21 cellular contexts compared by ENCODE assay signal in genomic region chr13:67078062-67078461, GRCh38.
DNase-seq lines count a peak whose midpoint lies in the region; ATAC-seq and TF ChIP-seq lines count a peak whose summit lies in the region.
"Had no signal": no experiment of that assay in that cellular context is flagged by ENCODE, and none has a peak within 500 bp of the region (broad histone marks: within the 10 kb centered on the region; RNA-seq: fewer than 3 reads in every experiment).

No MANE protein-coding gene starts in this region.

- H3K79me2 ChIP-seq in GM23338 (replicated peaks; ENCODE audit: insufficient read depth) (no peaks in the 10 kb centered on the region), OCI-LY7 (ENCODE audit: insufficient read depth, low read depth, low read length) (no peaks in the 10 kb centered on the region)

- 91 to 100% methylated on average over 5 of the region's 5 CpGs for WGBS in endodermal cell (ENCODE audit: insufficient coverage in 1 of 2, insufficient read length in 1 of 2), 2 experiments
- 87% methylated on average over 5 of the region's 5 CpGs for WGBS in mesenchymal stem cell

- no peaks in the 10 kb centered on the region for H3F3A ChIP-seq in GM23338 (replicated peaks; ENCODE audit: low read depth)

- H3K9me3 Mint-ChIP-seq in GM23338 (no peaks in the 10 kb centered on the region), endodermal cell (no peaks in the 10 kb centered on the region)

- TF ChIP-seq CTCF in GM23338 (conservative IDR thresholded peaks at IDR 0.05; ENCODE audit: low read depth in 2 of 2), result peak; percentile 9 to 44; a peak in 2 of 4 replicates
- TF ChIP-seq CTCF in OCI-LY7 (conservative IDR thresholded peaks at IDR 0.05; ENCODE audit: low read length), result 0 out of 2 replicates have a peak, but pooled peaks have one; percentile 14
- TF ChIP-seq CTCF in endodermal cell (conservative IDR thresholded peaks at IDR 0.05), result peak; percentile 22

- no peaks in the 10 kb centered on the region for H3K9me2 ChIP-seq in GM23338 (ENCODE audit: insufficient read depth)
- H3K9me2 ChIP-seq in OCI-LY7 (ENCODE audit: insufficient read depth, low read length), result no peaks in the 10 kb centered on the region

- H3K27ac ChIP-seq in GM23338 (ENCODE audit: low read depth), result no peak overlapping the region
- H3K27ac ChIP-seq in OCI-LY7 (ENCODE audit: low read depth, low read length, poor library complexity, severe bottlenecking), result no peak overlapping the region
- no peak overlapping the region for H3K27ac ChIP-seq in endodermal cell (ENCODE audit: low read depth, low read length)
- no peak overlapping the region for H3K27ac ChIP-seq in mesenchymal stem cell (ENCODE audit: low read length, poor library complexity, severe bottlenecking)
- H3K27ac ChIP-seq in caudate nucleus (ENCODE audit: low read depth, low read length), result no peak overlapping the region
- H3K27ac ChIP-seq: A549; BLaER1 treated with 17β-estradiol and CSF1 and Interleukin-3, amounts not matched to agents 10 nM and 100 nM had no signal

- H3K27me3 ChIP-seq in GM23338 (ENCODE audit: insufficient read depth), result no peaks in the 10 kb centered on the region
- H3K27me3 ChIP-seq in endodermal cell (ENCODE audit: control insufficient read depth, insufficient read depth, low read length, poor library complexity, severe bottlenecking), result no peaks in the 10 kb centered on the region
- H3K27me3 ChIP-seq in mesenchymal stem cell (ENCODE audit: control insufficient read depth in 1 of 2, insufficient read depth in 1 of 2, low read length in 2 of 2), result no peaks in the 10 kb centered on the region
- H3K27me3 ChIP-seq: BE2C; BLaER1 treated with 17β-estradiol and CSF1 and Interleukin-3, amounts not matched to agents 10 nM and 100 nM had no signal

- H3K36me3 Mint-ChIP-seq in GM23338 (ENCODE audit: low read depth) (no peaks in the 10 kb centered on the region), endodermal cell (ENCODE audit: low read depth) (no peaks in the 10 kb centered on the region)
- H3K36me3 Mint-ChIP-seq: CD4-positive, alpha-beta memory T cell had no signal

- no peak overlapping the region for H3K23ac ChIP-seq in mesenchymal stem cell (ENCODE audit: low read length in 2 of 2)

- H3K4me2 ChIP-seq in GM23338, result no peak overlapping the region
- no peak overlapping the region for H3K4me2 ChIP-seq in OCI-LY7 (ENCODE audit: low read length)
- H3K4me2 ChIP-seq in mesenchymal stem cell (ENCODE audit: low read length, poor library complexity, severe bottlenecking), result no peak overlapping the region
- H3K4me2 ChIP-seq: A549 had no signal

- no peak overlapping the region for H4K91ac ChIP-seq in mesenchymal stem cell (ENCODE audit: low read length)

- H3K27me3 Mint-ChIP-seq in GM23338 (ENCODE audit: insufficient read depth, low read depth, poor library complexity) (no peaks in the 10 kb centered on the region), endodermal cell (ENCODE audit: insufficient read depth) (no peaks in the 10 kb centered on the region)
- H3K27me3 Mint-ChIP-seq: CD4-positive, alpha-beta memory T cell had no signal

- H3K4me3 Mint-ChIP-seq in GM23338 (no peak overlapping the region), endodermal cell (no peak overlapping the region)
- H3K4me3 Mint-ChIP-seq: CD4-positive, alpha-beta memory T cell had no signal

- H3K14ac ChIP-seq in mesenchymal stem cell (ENCODE audit: low read length in 2 of 2), result no peak overlapping the region

- POLR2A ChIA-PET in OCI-LY7 (lab: Charles Lee), result interaction anchor here (0.8 to 0.9 kb wide), 3 partner anchors 36 to 383 kb away, joined by 4 to 5 read pairs (median 4); no protein-coding TSS in a partner anchor

- H2BK12ac ChIP-seq in mesenchymal stem cell (ENCODE audit: low read length in 2 of 2), result no peak overlapping the region

- H3K18ac ChIP-seq in mesenchymal stem cell (ENCODE audit: low read depth in 1 of 2, low read length in 2 of 2), result no peak overlapping the region

- BruUV-seq in OCI-LY7 (replicated peaks; lab: Mats Ljungman, UMichigan), result no TSS peak

- no peaks in the 10 kb centered on the region for H3K4me1 Mint-ChIP-seq in GM23338
- peaks cover 16% of the 10 kb centered on the region for H3K4me1 Mint-ChIP-seq in endodermal cell
- H3K4me1 Mint-ChIP-seq: CD4-positive, alpha-beta memory T cell had no signal

- H2BK5ac ChIP-seq in mesenchymal stem cell (ENCODE audit: low read depth, low read length, poor library complexity, severe bottlenecking), result no peak overlapping the region

- H3K4ac ChIP-seq in mesenchymal stem cell (ENCODE audit: low read depth in 1 of 2, low read length in 2 of 2), result no peak overlapping the region

- H3K9me3 ChIP-seq in OCI-LY7 (ENCODE audit: low read length) (no peaks in the 10 kb centered on the region; the same call in 1 of the 2 replicates), endodermal cell (ENCODE audit: control insufficient read depth, low read length) (no peaks in the 10 kb centered on the region), mesenchymal stem cell (ENCODE audit: control insufficient read depth, low read length) (no peaks in the 10 kb centered on the region)
- H3K9me3 ChIP-seq: A549; BE2C; BLaER1 treated with 17β-estradiol and CSF1 and Interleukin-3, amounts not matched to agents 10 nM and 100 nM had no signal

- H3K4me3 ChIP-seq in GM23338, result no peak overlapping the region
- no peak overlapping the region for H3K4me3 ChIP-seq in OCI-LY7 (ENCODE audit: low read depth, low read length, poor library complexity, severe bottlenecking)
- no peak overlapping the region for H3K4me3 ChIP-seq in endodermal cell (ENCODE audit: low read length)
- H3K4me3 ChIP-seq in mesenchymal stem cell (ENCODE audit: insufficient read depth in 1 of 2, low read depth in 1 of 2, low read length in 2 of 2), result no peak overlapping the region
- H3K4me3 ChIP-seq: A549; BLaER1 treated with 17β-estradiol and CSF1 and Interleukin-3, amounts not matched to agents 10 nM and 100 nM had no signal

- H4K20me1 ChIP-seq in GM23338 (replicated peaks; ENCODE audit: insufficient read depth), result no peaks in the 10 kb centered on the region
- H4K20me1 ChIP-seq in OCI-LY7 (ENCODE audit: insufficient read depth, low read length), result no peaks in the 10 kb centered on the region
- H4K20me1 ChIP-seq: BLaER1 treated with 17β-estradiol and CSF1 and Interleukin-3, amounts not matched to agents 10 nM and 100 nM had no signal

- H2AK5ac ChIP-seq in mesenchymal stem cell (ENCODE audit: low read length, severe bottlenecking), result peak overlapping the region; percentile 20

- H4K8ac ChIP-seq in mesenchymal stem cell (ENCODE audit: low read length), result no peak overlapping the region

- DNase-seq in GM23338 (ENCODE audit: low spot score), result no peak
- no peak for DNase-seq in OCI-LY7 (ENCODE audit: low spot score)
- no peak for DNase-seq in endodermal cell
- no peak for DNase-seq in mesenchymal stem cell
- DNase-seq in caudate nucleus (lab: John Stamatoyannopoulos, UW), result no peak
- no peak for DNase-seq in ureter (ENCODE audit: low spot score)
- no peak for DNase-seq in stimulated activated CD4-positive, alpha-beta T cell treated with anti-CD3 and anti-CD28 coated beads, Interleukin-1b, Interleukin-23, amount 100 ng/mL, for 48 hours
- DNase-seq: 8988T; ACHN; AML-193; BE2C; Calu3; CD4-positive, alpha-beta memory T cell; COR-L47; DMS53; DMS79 treated with DMSO at 0.1 percent for 48 hours; GF-D8; GOT3; HCEC 1CT had no signal

- no peaks in the 10 kb centered on the region for H3K4me1 ChIP-seq in GM23338 (ENCODE audit: insufficient read depth)
- no peaks in the 10 kb centered on the region for H3K4me1 ChIP-seq in OCI-LY7 (ENCODE audit: insufficient read depth, low read length, poor library complexity, severe bottlenecking)
- no peaks in the 10 kb centered on the region for H3K4me1 ChIP-seq in endodermal cell (ENCODE audit: control insufficient read depth, insufficient read depth, low read length)
- H3K4me1 ChIP-seq in mesenchymal stem cell (ENCODE audit: control insufficient read depth, insufficient read depth, low read depth, low read length), result no peaks in the 10 kb centered on the region
- H3K4me1 ChIP-seq: BE2C had no signal

- ATAC-seq in GM23338, result no peak
- ATAC-seq: A549 had no signal

- no peak overlapping the region for H3K9ac ChIP-seq in endodermal cell (ENCODE audit: extremely low read depth, low read length, poor library complexity, severe bottlenecking)
- no peak overlapping the region for H3K9ac ChIP-seq in mesenchymal stem cell (ENCODE audit: low read length)
- H3K9ac ChIP-seq: BLaER1 treated with 17β-estradiol and CSF1 and Interleukin-3, amounts not matched to agents 10 nM and 100 nM had no signal

- CTCF ChIA-PET in OCI-LY7 (lab: Charles Lee; ENCODE audit: unreplicated experiment), result no interaction called here

- H3K79me1 ChIP-seq in mesenchymal stem cell (replicated peaks; ENCODE audit: low read length, poor library complexity, severe bottlenecking), result no peaks in the 10 kb centered on the region

- H2BK120ac ChIP-seq in mesenchymal stem cell (ENCODE audit: low read depth, low read length), result no peak overlapping the region

- no peaks in the 10 kb centered on the region for H3K36me3 ChIP-seq in GM23338 (ENCODE audit: insufficient read depth)
- H3K36me3 ChIP-seq in OCI-LY7 (ENCODE audit: insufficient read depth, low read length), result no peaks in the 10 kb centered on the region
- no peaks in the 10 kb centered on the region for H3K36me3 ChIP-seq in endodermal cell (ENCODE audit: control insufficient read depth, insufficient read depth, low read length)
- no peaks in the 10 kb centered on the region for H3K36me3 ChIP-seq in mesenchymal stem cell (ENCODE audit: control insufficient read depth in 1 of 2, insufficient read depth in 2 of 2, low read depth in 1 of 2, low read length in 2 of 2)
- H3K36me3 ChIP-seq: BE2C; BLaER1 treated with 17β-estradiol and CSF1 and Interleukin-3, amounts not matched to agents 10 nM and 100 nM had no signal

- H2BK15ac ChIP-seq in mesenchymal stem cell (ENCODE audit: low read depth, poor library complexity, severe bottlenecking), result no peak overlapping the region

- intact Hi-C loops in OCI-LY7 (cut with micrococcal nuclease; ENCODE audit: unreplicated experiment), result loop anchor here (5.0 kb wide), 1 partner anchor 144 kb away; no protein-coding TSS in a partner anchor

- H3K27ac Mint-ChIP-seq in GM23338 (no peak overlapping the region), endodermal cell (no peak overlapping the region)
- H3K27ac Mint-ChIP-seq: CD4-positive, alpha-beta memory T cell had no signal

- no peak overlapping the region for H2AFZ ChIP-seq in GM23338
- H2AFZ ChIP-seq in OCI-LY7 (ENCODE audit: low read length), result no peak overlapping the region
- H2AFZ ChIP-seq in mesenchymal stem cell (ENCODE audit: low read depth, low read length), result no peak overlapping the region

TF ChIP-seq in GM23338, 12 proteins besides CTCF, POLR2A, EP300 and RAD21 (continues in another document):
- TF ChIP-seq ZNF114 (CRISPR knock-in tag; IDR thresholded peaks at IDR 0.05) (no peak), ETS1 (IDR thresholded peaks at IDR 0.05) (no peak)
